27 cellular contexts compared by ENCODE assay signal in genomic region chr11:101718406-101718805, GRCh38.
DNase-seq lines count a peak whose midpoint lies in the region; ATAC-seq and TF ChIP-seq lines count a peak whose summit lies in the region.
"Had no signal": no experiment of that assay in that cellular context is flagged by ENCODE, and none has a peak within 500 bp of the region (broad histone marks: within the 10 kb centered on the region; RNA-seq: fewer than 3 reads in every experiment).

No MANE protein-coding gene starts in this region.

- no peaks in the 10 kb centered on the region for H3K79me1 ChIP-seq in mesenchymal stem cell (replicated peaks; ENCODE audit: low read length, poor library complexity, severe bottlenecking)

- no peak overlapping the region for H4K8ac ChIP-seq in mesenchymal stem cell (ENCODE audit: low read length)

- no peak overlapping the region for H2BK120ac ChIP-seq in mesenchymal stem cell (ENCODE audit: low read depth, low read length)

- no peak overlapping the region for H2AFZ ChIP-seq in mesenchymal stem cell (ENCODE audit: low read depth, low read length)

- no peaks in the 10 kb centered on the region for H3K36me3 ChIP-seq in RWPE2 (ENCODE audit: low read depth)
- no peaks in the 10 kb centered on the region for H3K36me3 ChIP-seq in mesenchymal stem cell (ENCODE audit: control insufficient read depth in 1 of 2, insufficient read depth in 2 of 2, low read depth in 1 of 2, low read length in 2 of 2)
- H3K36me3 ChIP-seq: BLaER1, colonic mucosa, heart left ventricle, upper lobe of right lung had no signal

- no peak overlapping the region for H2BK5ac ChIP-seq in mesenchymal stem cell (ENCODE audit: low read depth, low read length, poor library complexity, severe bottlenecking)

- 92% methylated on average over 2 of the region's 4 CpGs for WGBS in mesenchymal stem cell

- H3K27ac ChIP-seq in RWPE2 (ENCODE audit: poor library complexity, severe bottlenecking): peak overlapping the region; percentile 20
- no peak overlapping the region for H3K27ac ChIP-seq in mesenchymal stem cell (ENCODE audit: low read length, poor library complexity, severe bottlenecking)
- H3K27ac ChIP-seq: BLaER1, body of pancreas, colonic mucosa, heart left ventricle, upper lobe of right lung had no signal

- no peak overlapping the region for H3K27ac Mint-ChIP-seq in natural killer cell
- H3K27ac Mint-ChIP-seq: activated naive CD8-positive, alpha-beta T cell; effector memory CD8-positive, alpha-beta T cell; WTC11 had no signal

- peaks cover 46% of the 10 kb centered on the region for H3K4me1 ChIP-seq in RWPE2 (ENCODE audit: insufficient read depth, poor library complexity, severe bottlenecking)
- H3K4me1 ChIP-seq in mesenchymal stem cell (ENCODE audit: control insufficient read depth, insufficient read depth, low read depth, low read length): no peaks in the 10 kb centered on the region
- H3K4me1 ChIP-seq: BLaER1, body of pancreas, colonic mucosa, heart left ventricle, upper lobe of right lung had no signal

- no peak overlapping the region for H3K14ac ChIP-seq in mesenchymal stem cell (ENCODE audit: low read length in 2 of 2)

- DNase-seq in COLO829 (ENCODE audit: low spot score): peak; percentile 12
- DNase-seq in RWPE2 (ENCODE audit: low spot score): no peak
- peak; percentile 78 for DNase-seq in mesenchymal stem cell
- DNase-seq in natural killer cell: no peak
- DNase-seq in activated gamma-delta T cell (lab: John Stamatoyannopoulos, UW): no peak
- DNase-seq: ACHN; activated CD4-positive, alpha-beta T cell treated with anti-CD3 and anti-CD28 coated beads, Interleukin-2, amount 50 U/mL, for 1 hour; body of pancreas; colonic mucosa; DMS79 treated with DMSO at 0.1 percent for 48 hours; effector memory CD8-positive, alpha-beta T cell; heart left ventricle; Karpas-422; left colon; mesendoderm; NCI-H1105 treated with DMSO at 0.1 percent for 48 hours; NCI-H2029 treated with DMSO at 0.1 percent for 48 hours; NCI-H2227 treated with DMSO at 0.1 percent for 48 hours; NCI-H748 treated with DMSO at 0.1 percent for 48 hours; nucleus accumbens; upper lobe of right lung had no signal

- H3K23ac ChIP-seq in mesenchymal stem cell (ENCODE audit: low read length in 2 of 2): no peak overlapping the region

- H3K9me3 ChIP-seq in RWPE2 (ENCODE audit: severe bottlenecking) (no peaks in the 10 kb centered on the region), mesenchymal stem cell (ENCODE audit: control insufficient read depth, low read length) (no peaks in the 10 kb centered on the region)
- H3K9me3 ChIP-seq: body of pancreas, colonic mucosa, heart left ventricle, upper lobe of right lung had no signal

- no peak overlapping the region for H3K4me3 Mint-ChIP-seq in natural killer cell
- H3K4me3 Mint-ChIP-seq: activated naive CD8-positive, alpha-beta T cell; effector memory CD8-positive, alpha-beta T cell; WTC11 had no signal

- no peaks in the 10 kb centered on the region for H3K4me1 Mint-ChIP-seq in natural killer cell
- H3K4me1 Mint-ChIP-seq: WTC11 had no signal

- no peaks in the 10 kb centered on the region for H3K36me3 Mint-ChIP-seq in natural killer cell
- H3K36me3 Mint-ChIP-seq: activated naive CD8-positive, alpha-beta T cell; WTC11 had no signal

- H3K18ac ChIP-seq in mesenchymal stem cell (ENCODE audit: low read depth in 1 of 2, low read length in 2 of 2): no peak overlapping the region

- ATAC-seq in RWPE2 (ENCODE audit: low read depth) (no peak), esophagus mucosa (peak; percentile 66), natural killer cell (no peak), GM19452 (IDR thresholded peaks at IDR 0.05; ENCODE audit: unreplicated experiment) (no peak), HG03520 (IDR thresholded peaks at IDR 0.05; ENCODE audit: unreplicated experiment) (no peak)
- ATAC-seq: body of pancreas; effector memory CD8-positive, alpha-beta T cell; heart left ventricle; left colon; upper lobe of right lung; WTC11 had no signal

- H3K9ac ChIP-seq in mesenchymal stem cell (ENCODE audit: low read length): no peak overlapping the region
- H3K9ac ChIP-seq: BLaER1 had no signal

- H3K4me2 ChIP-seq in mesenchymal stem cell (ENCODE audit: low read length, poor library complexity, severe bottlenecking): no peak overlapping the region
- H3K4me2 ChIP-seq: BLaER1 had no signal

- H2BK12ac ChIP-seq in mesenchymal stem cell (ENCODE audit: low read length in 2 of 2): no peak overlapping the region

- peaks cover 8 to 11% of the 10 kb centered on the region in 2 donors for H3K9me3 Mint-ChIP-seq in natural killer cell

- no peak overlapping the region for H3K4ac ChIP-seq in mesenchymal stem cell (ENCODE audit: low read depth in 1 of 2, low read length in 2 of 2)

- intact Hi-C loops in natural killer cell (cut with micrococcal nuclease): no loop called here

- TF ChIP-seq CTCF in RWPE2 (IDR thresholded peaks at IDR 0.05; ENCODE audit: poor library complexity, severe bottlenecking) (no peak), natural killer cell (IDR thresholded peaks at IDR 0.05) (no peak)

- H3K27me3 Mint-ChIP-seq in natural killer cell (ENCODE audit: low read depth in 2 of 2): no peaks in the 10 kb centered on the region
- H3K27me3 Mint-ChIP-seq: activated naive CD8-positive, alpha-beta T cell; effector memory CD8-positive, alpha-beta T cell had no signal

- H4K91ac ChIP-seq in mesenchymal stem cell (ENCODE audit: low read length): no peak overlapping the region

- H2AK5ac ChIP-seq in mesenchymal stem cell (ENCODE audit: low read length, severe bottlenecking): no peak overlapping the region

- no peak overlapping the region for H3K4me3 ChIP-seq in RWPE2 (ENCODE audit: severe bottlenecking)
- no peak overlapping the region for H3K4me3 ChIP-seq in mesenchymal stem cell (ENCODE audit: insufficient read depth in 1 of 2, low read depth in 1 of 2, low read length in 2 of 2)
- H3K4me3 ChIP-seq: BLaER1, body of pancreas, colonic mucosa, heart left ventricle, upper lobe of right lung had no signal

- H3K27me3 ChIP-seq in RWPE2 (ENCODE audit: insufficient read depth, poor library complexity, severe bottlenecking) (no peaks in the 10 kb centered on the region), mesenchymal stem cell (ENCODE audit: control insufficient read depth in 1 of 2, insufficient read depth in 1 of 2, low read length in 2 of 2) (no peaks in the 10 kb centered on the region)
- H3K27me3 ChIP-seq: BLaER1, body of pancreas, colonic mucosa, heart left ventricle, upper lobe of right lung had no signal

- H2BK15ac ChIP-seq in mesenchymal stem cell (ENCODE audit: low read depth, poor library complexity, severe bottlenecking): no peak overlapping the region

Comparison
In these comparisons a context has a peak if more than half of its experiments do, and no peak if none do; other contexts are left out.
1. DNase-seq: peak in COLO829 (single experiment) and mesenchymal stem cell (single experiment); none in RWPE2 (single experiment), natural killer cell (single experiment) and activated gamma-delta T cell (single experiment).